19 cellular contexts compared by ENCODE assay signal in the genomic region with DNA sequence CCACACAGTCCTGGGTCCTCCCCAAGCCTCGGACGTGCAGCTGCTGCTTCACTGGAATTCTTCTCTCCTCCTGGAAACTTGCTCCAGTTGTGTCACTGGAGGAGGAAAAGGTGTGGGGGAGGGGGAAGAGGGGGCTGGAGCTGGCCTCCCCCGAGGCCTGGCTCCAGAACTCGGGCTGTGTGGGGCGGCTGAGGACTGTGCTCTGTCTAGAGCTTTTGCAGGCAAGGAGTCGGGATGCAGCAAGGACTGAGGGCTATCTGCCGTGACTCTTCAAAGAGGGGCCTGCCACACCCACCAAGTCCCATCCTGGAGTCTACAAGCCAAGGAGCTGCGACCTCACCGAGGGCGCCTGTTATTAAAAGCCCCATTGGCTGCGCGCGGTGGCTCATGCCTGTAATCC.
"Had no signal": no experiment of that assay in that cellular context is flagged by ENCODE, and none has a peak within 500 bp of the region (broad histone marks: within the 10 kb centered on the region; RNA-seq: fewer than 3 reads in every experiment).

No MANE protein-coding gene starts in this region.

- ATAC-seq: activated CD4-positive, CD25-positive, alpha-beta regulatory T cell treated with anti-CD3 and anti-CD28 coated beads, Interleukin-2, amount 50 U/mL, for 24 hours; psoas muscle had no signal

- H3K27ac ChIP-seq: adrenal gland, cardiac muscle cell, left ventricle myocardium inferior, psoas muscle, sigmoid colon, spleen, stomach, testis, upper lobe of left lung had no signal

- FAIRE-seq: endometrium, keratinocyte had no signal

- H3K4me3 ChIP-seq: adrenal gland, cardiac muscle cell, left ventricle myocardium inferior, psoas muscle, sigmoid colon, spleen, stomach, testis, upper lobe of left lung had no signal

- H3K27me3 ChIP-seq: adrenal gland, cardiac muscle cell, sigmoid colon, spleen, stomach, testis, upper lobe of left lung had no signal

- H3K4me1 Mint-ChIP-seq: activated naive CD4-positive, alpha-beta T cell treated with anti-CD3 and anti-CD28 coated beads, Interleukin-2, amount 50 U/mL, for 24 hours had no signal

- H3K27ac Mint-ChIP-seq: activated naive CD4-positive, alpha-beta T cell treated with anti-CD3 and anti-CD28 coated beads, Interleukin-2, amount 50 U/mL, for 24 hours; nephron progenitor cell; T-helper 2 cell treated with Interferon-gamma antibody and Interleukin-4, amounts not matched to agents 5 μg/mL and 100 μg/mL, for 36 hours had no signal

- H3K27me3 Mint-ChIP-seq: activated naive CD4-positive, alpha-beta T cell treated with anti-CD3 and anti-CD28 coated beads, Interleukin-2, amount 50 U/mL, for 24 hours had no signal

- DNase-seq: activated CD4-positive, alpha-beta T cell treated with anti-CD3 and anti-CD28 coated beads, Interleukin-2, amount 50 U/mL, for 1 hour; activated T-cell treated with anti-CD3 and anti-CD28 coated beads for 4 hours; left ventricle myocardium inferior; mesendoderm; nephron progenitor cell; occipital lobe; testis had no signal

- H3K36me3 ChIP-seq: adrenal gland, cardiac muscle cell, sigmoid colon, stomach, upper lobe of left lung had no signal

- H3K9me3 ChIP-seq: adrenal gland, sigmoid colon, testis, upper lobe of left lung had no signal

- H3K4me3 Mint-ChIP-seq: activated naive CD4-positive, alpha-beta T cell treated with anti-CD3 and anti-CD28 coated beads, Interleukin-2, amount 50 U/mL, for 24 hours; nephron progenitor cell; T-helper 2 cell treated with Interferon-gamma antibody and Interleukin-4, amounts not matched to agents 5 μg/mL and 100 μg/mL, for 36 hours had no signal

- H3K4me1 ChIP-seq: adrenal gland, left ventricle myocardium inferior, psoas muscle, sigmoid colon, spleen, stomach, testis, upper lobe of left lung had no signal
